10 cellular contexts compared by ENCODE assay signal in the genomic region with DNA sequence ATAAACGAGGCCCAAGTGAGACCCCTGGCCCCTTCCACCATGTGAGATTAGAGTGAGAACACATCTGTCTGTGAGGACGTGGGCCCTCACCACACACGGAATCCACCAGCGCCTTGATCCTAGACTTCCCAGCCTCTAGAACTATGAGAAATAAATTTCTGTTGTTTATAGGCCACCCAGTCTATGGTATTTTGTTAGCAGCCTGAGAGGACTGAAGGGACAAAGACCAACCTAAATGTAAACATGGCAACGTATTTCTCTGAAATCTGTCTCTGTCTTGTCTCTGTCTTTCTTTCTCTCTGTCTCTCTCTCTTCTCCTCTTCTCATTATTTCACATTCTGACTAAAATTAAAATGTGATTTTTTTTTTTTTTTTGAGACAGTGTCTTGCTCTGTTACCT. TPM values are rescaled to one million over a fixed set of nuclear protein-coding genes. Genes with fewer than 3 reads are reported as not detected.
"Had no signal": no experiment of that assay in that cellular context is flagged by ENCODE, and none has a peak within 500 bp of the region (broad histone marks: within the 10 kb centered on the region; RNA-seq: fewer than 3 reads in every experiment).

No MANE protein-coding gene starts in this region.

- H3K36me3 ChIP-seq: HAP-1 had no signal

- FAIRE-seq: H1, H54 had no signal

- H2AFZ ChIP-seq: GM23248 had no signal

- H3K4me3 Mint-ChIP-seq: H9, HFFc6 had no signal

- H3K27ac Mint-ChIP-seq: H9, HFFc6 had no signal

- ATAC-seq: HCT116 had no signal

- DNase-seq: GM23248, GOT3, H7, H9, HCEC 1CT, HFFc6 had no signal

- H3K4me1 Mint-ChIP-seq: H9 had no signal

- H3K27ac ChIP-seq: GM23248 had no signal

- H3K9me3 ChIP-seq: HAP-1 had no signal

- H3K4me3 ChIP-seq: GM23248, HAP-1 had no signal

- H3K9ac ChIP-seq: GM23248 had no signal

- H3K9me3 Mint-ChIP-seq: H9, HFFc6 had no signal

- H3K4me1 ChIP-seq: HAP-1 had no signal

RNA-seq across cellular contexts. Expression of gene IFI44L, which starts 15.6 kb away (rescaled TPM):
- total RNA-seq: GM23248, H1, H7, H9 had no signal
- polyA plus RNA-seq: H1 had no signal

RNA-seq across cellular contexts. Expression of gene IFI44, which starts 45.0 kb away (rescaled TPM):
- total RNA-seq: H1, H7, H9 had no signal
- polyA plus RNA-seq: H1 had no signal
